8 cellular contexts compared by ENCODE assay signal in genomic region chr17:67520916-67521772, GRCh38.
DNase-seq lines count a peak whose midpoint lies in the region; ATAC-seq and TF ChIP-seq lines count a peak whose summit lies in the region.
"Had no signal": no experiment of that assay in that cellular context is flagged by ENCODE, and none has a peak within 500 bp of the region (broad histone marks: within the 10 kb centered on the region; RNA-seq: fewer than 3 reads in every experiment).

No MANE protein-coding gene starts in this region.

- H3K36me3 ChIP-seq in endocrine pancreas (ENCODE audit: control insufficient read depth, insufficient read depth, low read length) (no peaks in the 10 kb centered on the region), sigmoid colon (no peaks in the 10 kb centered on the region)

- no peak for TF ChIP-seq POLR2A in sigmoid colon (IDR thresholded peaks at IDR 0.05)

- no peaks in the 10 kb centered on the region for H3K9me3 ChIP-seq in endocrine pancreas (ENCODE audit: control insufficient read depth, low read length)
- no peaks in the 10 kb centered on the region for H3K9me3 ChIP-seq in sigmoid colon

- H3K27me3 ChIP-seq in endocrine pancreas (ENCODE audit: control insufficient read depth, insufficient read depth, low read length), result no peaks in the 10 kb centered on the region
- H3K27me3 ChIP-seq in sigmoid colon, result no peaks in the 10 kb centered on the region

- H3K9ac ChIP-seq in endocrine pancreas (ENCODE audit: control insufficient read depth, insufficient read depth, low read length), result no peak overlapping the region

- intact Hi-C loops in sigmoid colon (cut with DNase I), result no loop called here

- in situ Hi-C loops in G401 (cut with HindIII; ENCODE audit: low sequenced_read_pairs) (no loop called here), KBM-7 (cut with MboI; ENCODE audit: low pct_unique_long_range_greater_than_20kb, low sequenced_read_pairs) (no loop called here)

- H3K27ac ChIP-seq in sigmoid colon, result peak overlapping the region in 3 of 4 donors; percentile 16 to 41 (median 34)

- DNase-seq in G401 (ENCODE audit: low spot score) (peak; percentile 31), NCI-H1436 (lab: John Stamatoyannopoulos, UW) (peak; percentile 11), sigmoid colon (no peak), KBM-7 (no peak), CD1c-positive myeloid dendritic cell (ENCODE audit: extremely low spot score) (no peak)
- DNase-seq: T-helper 9 cell had no signal

- H3K4me1 ChIP-seq in endocrine pancreas (ENCODE audit: control insufficient read depth, insufficient read depth, low read length) (peaks cover 18% of the 10 kb centered on the region), sigmoid colon (no peaks in the 10 kb centered on the region)

- ATAC-seq in HG03565 (IDR thresholded peaks at IDR 0.05; ENCODE audit: unreplicated experiment), result no peak

- no peak for TF ChIP-seq EP300 in sigmoid colon (IDR thresholded peaks at IDR 0.05)

- WGBS in sigmoid colon, 2 donors, result 83 to 85% methylated on average over 9 of the region's 9 CpGs

- H3K4me3 ChIP-seq in endocrine pancreas (ENCODE audit: control insufficient read depth, insufficient read depth, low read length) (peak overlapping the region; percentile 40), sigmoid colon (no peak overlapping the region)

- no peak for TF ChIP-seq CTCF in sigmoid colon (IDR thresholded peaks at IDR 0.05)

Comparison
In these comparisons a context has a peak if more than half of its experiments do, and no peak if none do; other contexts are left out.
1. DNase-seq: peak in G401 (single experiment) and NCI-H1436 (single experiment); none in sigmoid colon (single experiment), KBM-7 (single experiment) and CD1c-positive myeloid dendritic cell (single experiment).